In the genomic region with DNA sequence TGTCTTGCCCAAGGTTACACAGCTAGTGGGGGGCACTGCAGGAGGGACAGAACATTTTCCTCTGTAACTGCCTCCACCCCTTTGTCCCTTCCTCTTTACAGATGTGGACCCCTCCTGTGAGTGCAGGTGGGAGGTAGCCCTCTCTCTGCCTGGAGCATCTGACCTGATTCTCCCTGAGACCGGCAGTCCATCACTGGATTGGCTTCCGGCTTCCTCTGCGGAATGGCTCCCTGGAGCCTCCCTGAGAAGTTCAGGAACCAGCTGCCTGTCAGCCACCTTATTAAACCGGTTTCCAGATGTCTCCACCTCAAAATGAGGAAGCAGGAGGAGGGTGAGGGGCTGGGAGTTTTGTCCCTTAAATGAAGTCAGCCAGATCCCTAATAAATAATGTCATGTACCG, we compare ENCODE assay signal across 24 cellular contexts.
"Had no signal": no experiment of that assay in that cellular context is flagged by ENCODE, and none has a peak within 500 bp of the region (broad histone marks: within the 10 kb centered on the region; RNA-seq: fewer than 3 reads in every experiment).

No MANE protein-coding gene starts in this region.

- ATAC-seq: esophagus mucosa; gastrocnemius medialis; left lobe of liver; natural killer cell treated with Interleukin-12 subunit alpha and Interleukin-12 subunit beta and Interleukin-15 and Interleukin-18, amount 100 ng/mL, for 72 hours; sciatic nerve; stimulated activated effector memory CD8-positive, alpha-beta T cell treated with anti-CD3 and anti-CD28 coated beads, Interleukin-12 subunit alpha, Interleukin-12 subunit beta, amount 100 ng/mL, for 72 hours had no signal

- H3K4me1 Mint-ChIP-seq: endodermal cell; memory B cell; stimulated activated effector memory CD8-positive, alpha-beta T cell treated with anti-CD3 and anti-CD28 coated beads, Interleukin-12 subunit alpha, Interleukin-12 subunit beta, amount 100 ng/mL, for 72 hours had no signal

- H3K27ac ChIP-seq: dorsolateral prefrontal cortex, epithelial cell of prostate, gastrocnemius medialis, neural progenitor cell, prostate gland, right atrium auricular region, stomach, thyroid gland, vagina had no signal

- H3K4me1 ChIP-seq: gastrocnemius medialis, prostate gland, right atrium auricular region, stomach, thyroid gland, vagina had no signal

- DNase-seq: dorsolateral prefrontal cortex; effector CD8-positive, alpha-beta T cell; endodermal cell; foreskin fibroblast; gastrocnemius medialis; head of caudate nucleus; stimulated activated CD4-positive, alpha-beta T cell treated with anti-CD3 and anti-CD28 coated beads, Interleukin-2, amount 100 ng/mL, for 24 hours; stimulated activated CD4-positive, alpha-beta T cell treated with anti-CD3 and anti-CD28 coated beads, Interleukin-4, amount 100 ng/mL, for 24 hours; stimulated activated naive CD4-positive, alpha-beta T cell treated with Interleukin-2 at 50 U/mL for 16 hours; stomach; thyroid gland; trophoblast cell had no signal

- H3K9me3 ChIP-seq: gastrocnemius medialis, prostate gland, right atrium auricular region, stomach, thyroid gland, vagina had no signal

- H3K27ac Mint-ChIP-seq: endodermal cell; memory B cell; natural killer cell treated with Interleukin-12 subunit alpha and Interleukin-12 subunit beta and Interleukin-15 and Interleukin-18, amount 100 ng/mL, for 72 hours; stimulated activated effector memory CD8-positive, alpha-beta T cell treated with anti-CD3 and anti-CD28 coated beads, Interleukin-12 subunit alpha, Interleukin-12 subunit beta, amount 100 ng/mL, for 72 hours had no signal

- H3K36me3 ChIP-seq: gastrocnemius medialis, neural progenitor cell, prostate gland, right atrium auricular region, stomach, thyroid gland, vagina had no signal

- H3K27me3 ChIP-seq: dorsolateral prefrontal cortex, gastrocnemius medialis, neural progenitor cell, right atrium auricular region, stomach, thyroid gland, vagina had no signal

- H3K9me3 Mint-ChIP-seq: endodermal cell; memory B cell; natural killer cell treated with Interleukin-12 subunit alpha and Interleukin-12 subunit beta and Interleukin-15 and Interleukin-18, amount 100 ng/mL, for 72 hours; neural progenitor cell had no signal

- H3K36me3 Mint-ChIP-seq: memory B cell; natural killer cell treated with Interleukin-12 subunit alpha and Interleukin-12 subunit beta and Interleukin-15 and Interleukin-18, amount 100 ng/mL, for 72 hours; neural progenitor cell; stimulated activated effector memory CD8-positive, alpha-beta T cell treated with anti-CD3 and anti-CD28 coated beads, Interleukin-12 subunit alpha, Interleukin-12 subunit beta, amount 100 ng/mL, for 72 hours had no signal

- H3K4me3 Mint-ChIP-seq: endodermal cell; memory B cell; natural killer cell treated with Interleukin-12 subunit alpha and Interleukin-12 subunit beta and Interleukin-15 and Interleukin-18, amount 100 ng/mL, for 72 hours; neural progenitor cell; stimulated activated effector memory CD8-positive, alpha-beta T cell treated with anti-CD3 and anti-CD28 coated beads, Interleukin-12 subunit alpha, Interleukin-12 subunit beta, amount 100 ng/mL, for 72 hours had no signal

- H3K4me3 ChIP-seq: dorsolateral prefrontal cortex, gastrocnemius medialis, lung, neural progenitor cell, prostate gland, right atrium auricular region, stomach, thyroid gland, vagina had no signal
